In genomic region chr2:112481528-112482228, GRCh38 we compare ENCODE assay signal across 8 cellular contexts.
DNase-seq lines count a peak whose midpoint lies in the region; ATAC-seq, FAIRE-seq and TF ChIP-seq lines count a peak whose summit lies in the region.

TSS of gene TTL (plus strand) at chr2:112482156. CDS start at chr2:112482345, 189 bp downstream.

- peak within 1 kb of the TSS; percentile 94 for H3K27ac ChIP-seq in 22Rv1

- TF ChIP-seq CTCF in 22Rv1 (IDR thresholded peaks at IDR 0.05) (no peak), choroid plexus epithelial cell (conservative IDR thresholded peaks at IDR 0.05; ENCODE audit: low read depth, low read length) (no peak)

- no peak for FAIRE-seq in GM18507 (lab: Jason Lieb, UNC)

- peak; percentile 68 for DNase-seq in GM18507 (ENCODE audit: extremely low spot score, insufficient read length, low read depth)
- peak; percentile 72 for DNase-seq in NCI-H2196 (lab: John Stamatoyannopoulos, UW; ENCODE audit: unreplicated experiment)
- peak; percentile 70 for DNase-seq in activated CD4-positive, alpha-beta T cell treated with anti-CD3 and anti-CD28 coated beads for 1 hour
- peak; percentile 60 for DNase-seq in choroid plexus epithelial cell (ENCODE audit: low read depth)
- peak; percentile 78 for DNase-seq in kidney tubule cell (ENCODE audit: low spot score)
- DNase-seq in stimulated activated CD4-positive, alpha-beta T cell treated with anti-CD3 and anti-CD28 coated beads, Interleukin-1b, Interleukin-23, amount 100 ng/mL, for 1 hour (ENCODE audit: low read depth in 2 of 2), result peak; percentile 32 to 78

- H3K4me3 ChIP-seq in choroid plexus epithelial cell (ENCODE audit: low read depth, low read length), result peak within 1 kb of the TSS; percentile 83

- peak; percentile 69 for ATAC-seq in HG02973 (IDR thresholded peaks at IDR 0.05; ENCODE audit: unreplicated experiment)

Comparison
In these comparisons a context has a peak if more than half of its experiments do, and no peak if none do; other contexts are left out.
1. Peak in every context shown above with its lines: DNase-seq, ATAC-seq, H3K4me3 ChIP-seq and H3K27ac ChIP-seq.